ENCODE assay signal across 9 cellular contexts in genomic region chr3:140972833-140973232, GRCh38. TPM values are rescaled to one million over a fixed set of nuclear protein-coding genes. Genes with fewer than 3 reads are reported as not detected.
DNase-seq lines count a peak whose midpoint lies in the region; ATAC-seq and TF ChIP-seq lines count a peak whose summit lies in the region.
"Had no signal": no experiment of that assay in that cellular context is flagged by ENCODE, and none has a peak within 500 bp of the region (broad histone marks: within the 10 kb centered on the region; RNA-seq: fewer than 3 reads in every experiment).

No MANE protein-coding gene starts in this region.

- no peaks in the 10 kb centered on the region for H3K9me3 ChIP-seq in tibial artery
- H3K9me3 ChIP-seq: tibial nerve had no signal

- peak; percentile 62 for ATAC-seq in effector memory CD8-positive, alpha-beta T cell (replicated peaks)
- ATAC-seq in HG03159 (IDR thresholded peaks at IDR 0.05; ENCODE audit: unreplicated experiment): no peak
- ATAC-seq in HG03095 (IDR thresholded peaks at IDR 0.05; ENCODE audit: unreplicated experiment): no peak

- DNase-seq in NOMO-1 treated with DMSO at 0.1 percent for 48 hours (lab: John Stamatoyannopoulos, UW; ENCODE audit: unreplicated experiment): peak; percentile 41
- no peak for DNase-seq in NOMO-1 treated with dmso at 0.1 percent for 144 hours (lab: John Stamatoyannopoulos, UW; ENCODE audit: unreplicated experiment)
- DNase-seq in NAMALWA (ENCODE audit: low spot score): peak; percentile 49
- no peak for DNase-seq in effector memory CD8-positive, alpha-beta T cell
- no peak for DNase-seq in progenitor cell of endocrine pancreas (ENCODE audit: low spot score, unreplicated experiment)
- DNase-seq in tibial artery: no peak

- H3K27me3 Mint-ChIP-seq in effector memory CD8-positive, alpha-beta T cell: no peaks in the 10 kb centered on the region
- no peaks in the 10 kb centered on the region for H3K27me3 Mint-ChIP-seq in progenitor cell of endocrine pancreas

- no peaks in the 10 kb centered on the region for H3K4me1 ChIP-seq in tibial artery
- H3K4me1 ChIP-seq: tibial nerve had no signal

- intact Hi-C loops in tibial artery (cut with DNase I; ENCODE audit: low total_unique reads): loop anchor here (10.0 kb wide), 1 partner anchor 58 kb away; no protein-coding TSS in a partner anchor

- H3K4me3 Mint-ChIP-seq in effector memory CD8-positive, alpha-beta T cell: no peak overlapping the region
- H3K4me3 Mint-ChIP-seq in progenitor cell of endocrine pancreas (ENCODE audit: low read depth): no peak overlapping the region

- H3K4me1 Mint-ChIP-seq in effector memory CD8-positive, alpha-beta T cell (ENCODE audit: low read depth in 2 of 2): peaks cover 0 to 3% of the 10 kb centered on the region in 2 donors
- peaks cover 2% of the 10 kb centered on the region for H3K4me1 Mint-ChIP-seq in progenitor cell of endocrine pancreas (ENCODE audit: low read depth)

- TF ChIP-seq CTCF in progenitor cell of endocrine pancreas (IDR thresholded peaks at IDR 0.05; ENCODE audit: unreplicated experiment) (peak; percentile 57), tibial artery (IDR thresholded peaks at IDR 0.05) (no peak)

- H3K27ac ChIP-seq in tibial artery: no peak overlapping the region
- H3K27ac ChIP-seq: tibial nerve had no signal

- no peaks in the 10 kb centered on the region for H3K9me3 Mint-ChIP-seq in effector memory CD8-positive, alpha-beta T cell
- H3K9me3 Mint-ChIP-seq in progenitor cell of endocrine pancreas (ENCODE audit: low read depth): no peaks in the 10 kb centered on the region

- no peaks in the 10 kb centered on the region for H3K27me3 ChIP-seq in tibial artery
- H3K27me3 ChIP-seq: tibial nerve had no signal

- H3K27ac Mint-ChIP-seq in effector memory CD8-positive, alpha-beta T cell: no peak overlapping the region
- no peak overlapping the region for H3K27ac Mint-ChIP-seq in progenitor cell of endocrine pancreas

- peaks cover 25% of the 10 kb centered on the region for H3K36me3 Mint-ChIP-seq in effector memory CD8-positive, alpha-beta T cell (ENCODE audit: insufficient read depth)
- H3K36me3 Mint-ChIP-seq in progenitor cell of endocrine pancreas (ENCODE audit: insufficient read depth): peaks cover 15% of the 10 kb centered on the region

- no peak overlapping the region for H3K4me3 ChIP-seq in tibial artery
- H3K4me3 ChIP-seq: tibial nerve had no signal

- peaks cover 23 to 27% (median 26%) of the 10 kb centered on the region in 3 donors for H3K36me3 ChIP-seq in tibial artery

RNA-seq across cellular contexts. Expression of gene SLC25A36, which starts 31.2 kb away (rescaled TPM):
- 130 and 136 TPM in 2 replicates for total RNA-seq in progenitor cell of endocrine pancreas

Comparison
In these comparisons a context has a peak if more than half of its experiments do, and no peak if none do; other contexts are left out.
1. DNase-seq: peak in NOMO-1 treated with DMSO at 0.1 percent for 48 hours (single experiment) and NAMALWA (single experiment); none in NOMO-1 treated with dmso at 0.1 percent for 144 hours (single experiment), effector memory CD8-positive, alpha-beta T cell (0 of 3), progenitor cell of endocrine pancreas (single experiment) and tibial artery (0 of 2).